In the genomic region with DNA sequence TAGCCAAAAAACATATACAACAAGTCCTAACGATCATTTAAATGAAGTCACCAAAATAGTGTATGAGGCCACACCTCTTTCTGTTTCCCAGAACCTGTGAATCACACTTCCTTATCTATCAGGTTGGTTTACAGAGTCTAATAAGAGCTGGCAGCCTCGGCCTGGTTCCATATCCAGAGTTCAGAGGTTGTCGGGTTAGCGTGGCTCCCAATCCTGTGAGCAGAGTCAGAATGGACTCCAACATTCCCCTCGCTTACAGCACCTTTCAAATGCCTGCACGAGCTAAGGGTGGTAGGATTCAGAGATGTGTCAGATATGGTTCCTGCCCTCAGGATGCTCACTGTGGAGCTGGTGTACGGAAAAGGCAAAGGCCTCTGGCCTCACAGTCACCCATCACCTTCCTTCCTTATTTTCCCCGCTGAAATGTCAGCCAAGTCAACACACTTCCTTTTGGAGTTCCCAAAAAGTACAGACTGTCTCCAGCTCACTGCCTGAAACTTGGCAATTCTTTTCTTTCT, we compare ENCODE assay signal across 1 cellular context.
TF ChIP-seq lines count a peak whose summit lies in the region.

No MANE protein-coding gene starts in this region.

TF ChIP-seq in K562, 482 proteins besides CTCF, POLR2A, EP300 and RAD21 (continued from another document and continues in another):
- TF ChIP-seq, protein P1, sequence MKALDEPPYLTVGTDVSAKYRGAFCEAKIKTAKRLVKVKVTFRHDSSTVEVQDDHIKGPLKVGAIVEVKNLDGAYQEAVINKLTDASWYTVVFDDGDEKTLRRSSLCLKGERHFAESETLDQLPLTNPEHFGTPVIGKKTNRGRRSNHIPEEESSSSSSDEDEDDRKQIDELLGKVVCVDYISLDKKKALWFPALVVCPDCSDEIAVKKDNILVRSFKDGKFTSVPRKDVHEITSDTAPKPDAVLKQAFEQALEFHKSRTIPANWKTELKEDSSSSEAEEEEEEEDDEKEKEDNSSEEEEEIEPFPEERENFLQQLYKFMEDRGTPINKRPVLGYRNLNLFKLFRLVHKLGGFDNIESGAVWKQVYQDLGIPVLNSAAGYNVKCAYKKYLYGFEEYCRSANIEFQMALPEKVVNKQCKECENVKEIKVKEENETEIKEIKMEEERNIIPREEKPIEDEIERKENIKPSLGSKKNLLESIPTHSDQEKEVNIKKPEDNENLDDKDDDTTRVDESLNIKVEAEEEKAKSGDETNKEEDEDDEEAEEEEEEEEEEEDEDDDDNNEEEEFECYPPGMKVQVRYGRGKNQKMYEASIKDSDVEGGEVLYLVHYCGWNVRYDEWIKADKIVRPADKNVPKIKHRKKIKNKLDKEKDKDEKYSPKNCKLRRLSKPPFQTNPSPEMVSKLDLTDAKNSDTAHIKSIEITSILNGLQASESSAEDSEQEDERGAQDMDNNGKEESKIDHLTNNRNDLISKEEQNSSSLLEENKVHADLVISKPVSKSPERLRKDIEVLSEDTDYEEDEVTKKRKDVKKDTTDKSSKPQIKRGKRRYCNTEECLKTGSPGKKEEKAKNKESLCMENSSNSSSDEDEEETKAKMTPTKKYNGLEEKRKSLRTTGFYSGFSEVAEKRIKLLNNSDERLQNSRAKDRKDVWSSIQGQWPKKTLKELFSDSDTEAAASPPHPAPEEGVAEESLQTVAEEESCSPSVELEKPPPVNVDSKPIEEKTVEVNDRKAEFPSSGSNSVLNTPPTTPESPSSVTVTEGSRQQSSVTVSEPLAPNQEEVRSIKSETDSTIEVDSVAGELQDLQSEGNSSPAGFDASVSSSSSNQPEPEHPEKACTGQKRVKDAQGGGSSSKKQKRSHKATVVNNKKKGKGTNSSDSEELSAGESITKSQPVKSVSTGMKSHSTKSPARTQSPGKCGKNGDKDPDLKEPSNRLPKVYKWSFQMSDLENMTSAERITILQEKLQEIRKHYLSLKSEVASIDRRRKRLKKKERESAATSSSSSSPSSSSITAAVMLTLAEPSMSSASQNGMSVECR (CRISPR knock-in tag; IDR thresholded peaks at IDR 0.05): no peak
- TF ChIP-seq, protein P2, sequence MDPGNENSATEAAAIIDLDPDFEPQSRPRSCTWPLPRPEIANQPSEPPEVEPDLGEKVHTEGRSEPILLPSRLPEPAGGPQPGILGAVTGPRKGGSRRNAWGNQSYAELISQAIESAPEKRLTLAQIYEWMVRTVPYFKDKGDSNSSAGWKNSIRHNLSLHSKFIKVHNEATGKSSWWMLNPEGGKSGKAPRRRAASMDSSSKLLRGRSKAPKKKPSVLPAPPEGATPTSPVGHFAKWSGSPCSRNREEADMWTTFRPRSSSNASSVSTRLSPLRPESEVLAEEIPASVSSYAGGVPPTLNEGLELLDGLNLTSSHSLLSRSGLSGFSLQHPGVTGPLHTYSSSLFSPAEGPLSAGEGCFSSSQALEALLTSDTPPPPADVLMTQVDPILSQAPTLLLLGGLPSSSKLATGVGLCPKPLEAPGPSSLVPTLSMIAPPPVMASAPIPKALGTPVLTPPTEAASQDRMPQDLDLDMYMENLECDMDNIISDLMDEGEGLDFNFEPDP (CRISPR knock-in tag; IDR thresholded peaks at IDR 0.05): no peak
- no peak for TF ChIP-seq U2AF1 (optimal IDR thresholded peaks at IDR 0.05; ENCODE audit: low read depth, low read length)
- TF ChIP-seq NFATC3 (IDR thresholded peaks at IDR 0.05): no peak
- TF ChIP-seq POLR3G (IDR thresholded peaks at IDR 0.05; ENCODE audit: extremely low read depth, insufficient read length, insufficient replicate concordance): no peak
- peak; percentile 39; the same call in 1 of the 2 replicates for TF ChIP-seq DMBX1 (CRISPR knock-in tag; IDR thresholded peaks at IDR 0.05; ENCODE audit: borderline replicate concordance)
- TF ChIP-seq NFRKB (IDR thresholded peaks at IDR 0.05; ENCODE audit: low read depth): no peak
- TF ChIP-seq, protein P3, sequence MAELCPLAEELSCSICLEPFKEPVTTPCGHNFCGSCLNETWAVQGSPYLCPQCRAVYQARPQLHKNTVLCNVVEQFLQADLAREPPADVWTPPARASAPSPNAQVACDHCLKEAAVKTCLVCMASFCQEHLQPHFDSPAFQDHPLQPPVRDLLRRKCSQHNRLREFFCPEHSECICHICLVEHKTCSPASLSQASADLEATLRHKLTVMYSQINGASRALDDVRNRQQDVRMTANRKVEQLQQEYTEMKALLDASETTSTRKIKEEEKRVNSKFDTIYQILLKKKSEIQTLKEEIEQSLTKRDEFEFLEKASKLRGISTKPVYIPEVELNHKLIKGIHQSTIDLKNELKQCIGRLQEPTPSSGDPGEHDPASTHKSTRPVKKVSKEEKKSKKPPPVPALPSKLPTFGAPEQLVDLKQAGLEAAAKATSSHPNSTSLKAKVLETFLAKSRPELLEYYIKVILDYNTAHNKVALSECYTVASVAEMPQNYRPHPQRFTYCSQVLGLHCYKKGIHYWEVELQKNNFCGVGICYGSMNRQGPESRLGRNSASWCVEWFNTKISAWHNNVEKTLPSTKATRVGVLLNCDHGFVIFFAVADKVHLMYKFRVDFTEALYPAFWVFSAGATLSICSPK (IDR thresholded peaks at IDR 0.05; ENCODE audit: borderline replicate concordance): no peak
- no peak for TF ChIP-seq UBTF (IDR thresholded peaks at IDR 0.05; ENCODE audit: borderline replicate concordance in 1 of 2, low read depth in 2 of 2, low read length in 2 of 2)
- TF ChIP-seq MTA3 (IDR thresholded peaks at IDR 0.05; ENCODE audit: borderline replicate concordance): peak; percentile 77
- no peak for TF ChIP-seq ZMIZ1 (IDR thresholded peaks at IDR 0.05; ENCODE audit: low read depth in 2 of 2, low read length in 2 of 2)
- no peak for TF ChIP-seq BCL6 (CRISPR knock-in tag; IDR thresholded peaks at IDR 0.05)
- TF ChIP-seq ADNP (tag; IDR thresholded peaks at IDR 0.05): no peak
- peak; percentile 72; the same call in 1 of the 2 replicates for TF ChIP-seq ZEB2 (IDR thresholded peaks at IDR 0.05)
- no peak for TF ChIP-seq TBL1XR1 (IDR thresholded peaks at IDR 0.05; ENCODE audit: low read length in 2 of 2)
- no peak for TF ChIP-seq FOXA1 (IDR thresholded peaks at IDR 0.05; ENCODE audit: borderline replicate concordance)
- no peak for TF ChIP-seq LCOR (CRISPR knock-in tag; IDR thresholded peaks at IDR 0.05)
- TF ChIP-seq KAT8 (IDR thresholded peaks at IDR 0.05; ENCODE audit: low read depth): no peak
- TF ChIP-seq ETV5 (CRISPR knock-in tag; IDR thresholded peaks at IDR 0.05; ENCODE audit: low read depth): no peak
- no peak for TF ChIP-seq ZNF717 (CRISPR knock-in tag; IDR thresholded peaks at IDR 0.05)
- no peak for TF ChIP-seq FIP1L1 (IDR thresholded peaks at IDR 0.05; ENCODE audit: low read depth, low read length, poor library complexity, severe bottlenecking)
- no peak for TF ChIP-seq RBM14 (IDR thresholded peaks at IDR 0.05; ENCODE audit: borderline replicate concordance, insufficient read depth, low read depth, low read length)
- 0 out of 4 replicates have a peak, but pooled peaks of 1 of the 2 experiments have one; percentile 20 for TF ChIP-seq TEAD1 (CRISPR knock-in tag; IDR thresholded peaks at IDR 0.05)
- peak; percentile 24; the same call in 1 of the 2 replicates for TF ChIP-seq CXXC5 (CRISPR knock-in tag; IDR thresholded peaks at IDR 0.05)
- no peak for TF ChIP-seq EGR1 (conservative IDR thresholded peaks at IDR 0.05)
- TF ChIP-seq MTA1 (IDR thresholded peaks at IDR 0.05; ENCODE audit: borderline replicate concordance): peak; percentile 56; the same call in 1 of the 2 replicates
- TF ChIP-seq POLR2H (tag; IDR thresholded peaks at IDR 0.05; ENCODE audit: low read depth): no peak
- TF ChIP-seq PYGO2 (tag; IDR thresholded peaks at IDR 0.05): no peak
- TF ChIP-seq SMAD3 (CRISPR knock-in tag; conservative IDR thresholded peaks at IDR 0.05): no peak
- no peak for TF ChIP-seq THRAP3 (IDR thresholded peaks at IDR 0.05; ENCODE audit: borderline replicate concordance)
- TF ChIP-seq FOSL1 (tag; conservative IDR thresholded peaks at IDR 0.05): peak; percentile 94
- no peak for TF ChIP-seq U2AF2 (optimal IDR thresholded peaks at IDR 0.05; ENCODE audit: low read depth, low read length)
- no peak for TF ChIP-seq MXD1 (CRISPR knock-in tag; IDR thresholded peaks at IDR 0.05; ENCODE audit: borderline replicate concordance, poor library complexity, severe bottlenecking)
- TF ChIP-seq SMARCA4 (IDR thresholded peaks at IDR 0.05): peak; percentile 85
- TF ChIP-seq ZNF695 (CRISPR knock-in tag; IDR thresholded peaks at IDR 0.05): no peak
- no peak for TF ChIP-seq ZNF436 (CRISPR knock-in tag; IDR thresholded peaks at IDR 0.05)
- TF ChIP-seq ZNF57 (CRISPR knock-in tag; IDR thresholded peaks at IDR 0.05): no peak
- peak; percentile 90 for TF ChIP-seq JUND (IDR thresholded peaks at IDR 0.05; ENCODE audit: borderline replicate concordance, low read depth, low read length)
- TF ChIP-seq JUND (tag; IDR thresholded peaks at IDR 0.05; ENCODE audit: borderline replicate concordance, low read depth, low read length): peak; percentile 94; the same call in 2 of the 3 replicates
- TF ChIP-seq ZNF239 (CRISPR knock-in tag; IDR thresholded peaks at IDR 0.05): no peak
- TF ChIP-seq TRIM24 (IDR thresholded peaks at IDR 0.05): peak; percentile 58 to 76; a peak in 3 of 4 replicates
- TF ChIP-seq CEBPG (CRISPR knock-in tag; IDR thresholded peaks at IDR 0.05): 0 out of 2 replicates have a peak, but pooled peaks have one; percentile 4
- no peak for TF ChIP-seq CEBPG (tag; conservative IDR thresholded peaks at IDR 0.05 in 1 of 2, IDR thresholded peaks at IDR 0.05 in 1 of 2)
- TF ChIP-seq NCOA1 (IDR thresholded peaks at IDR 0.05; ENCODE audit: low read depth): peak; percentile 19; the same call in 1 of the 2 replicates
- no peak for TF ChIP-seq KLF1 (tag; IDR thresholded peaks at IDR 0.05)
- TF ChIP-seq, protein P4, sequence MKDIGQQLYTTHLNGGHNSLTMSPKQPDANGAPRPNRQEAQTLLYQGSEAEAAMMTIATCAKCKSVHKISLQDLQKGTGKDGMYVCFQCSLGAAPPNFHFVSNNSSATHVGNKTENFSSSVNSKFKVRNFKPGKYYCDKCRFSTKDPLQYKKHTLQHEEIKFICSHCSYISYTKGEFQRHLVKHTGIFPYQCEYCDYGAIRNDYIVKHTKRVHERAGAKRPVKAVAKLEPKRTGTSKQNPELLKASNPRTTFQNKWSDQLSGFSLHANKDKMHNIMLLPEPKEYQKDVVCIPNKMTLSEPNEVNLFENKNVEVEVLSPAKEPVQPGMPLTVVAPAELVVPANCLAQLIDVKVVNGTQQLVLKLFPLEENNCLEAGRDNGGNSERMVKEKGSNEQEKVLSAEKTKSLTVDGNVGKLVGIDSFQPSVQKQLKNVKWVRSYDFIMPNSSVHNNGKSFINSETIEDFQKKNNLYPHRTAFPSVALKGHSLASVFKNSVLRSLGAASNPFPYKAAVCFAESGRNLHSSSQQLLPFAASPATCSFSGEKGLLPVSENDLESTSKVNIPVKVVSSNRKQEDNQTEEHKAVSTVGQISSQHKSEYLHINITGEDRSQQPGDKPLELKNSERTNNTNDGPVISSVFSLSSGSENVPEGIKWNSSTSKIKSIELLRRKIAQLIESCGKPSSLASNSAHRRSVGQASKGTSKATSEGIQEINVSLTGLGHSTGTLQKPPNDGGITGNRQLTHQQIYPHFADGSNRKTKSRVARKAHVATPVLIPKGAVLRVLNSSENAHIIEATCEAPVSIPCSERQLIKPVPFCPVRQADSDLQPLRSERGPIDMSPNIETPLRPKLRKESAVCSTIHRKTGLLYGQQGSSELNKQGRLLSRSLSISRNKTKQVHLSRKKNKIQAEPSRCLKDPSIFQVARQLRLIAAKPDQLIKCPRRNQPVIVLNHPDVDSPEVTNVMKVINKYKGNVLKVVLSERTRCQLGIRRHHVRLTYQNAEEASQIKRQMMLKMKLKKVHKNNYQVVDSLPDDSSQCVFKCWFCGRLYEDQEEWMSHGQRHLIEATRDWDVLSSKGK (CRISPR knock-in tag; IDR thresholded peaks at IDR 0.05): no peak
- no peak for TF ChIP-seq TAF15 (IDR thresholded peaks at IDR 0.05; ENCODE audit: low read depth, low read length)
- no peak for TF ChIP-seq ETV6 (IDR thresholded peaks at IDR 0.05; ENCODE audit: borderline replicate concordance in 1 of 2, low read depth in 2 of 2, low read length in 1 of 2)
- no peak for TF ChIP-seq ETV6 (CRISPR knock-in tag; IDR thresholded peaks at IDR 0.05; ENCODE audit: borderline replicate concordance)
- TF ChIP-seq SIX5 (IDR thresholded peaks at IDR 0.05; ENCODE audit: borderline replicate concordance in 1 of 2, insufficient read depth in 1 of 2, low read depth in 1 of 2, low read length in 2 of 2): no peak
